1 cellular context compared by ENCODE assay signal in the genomic region with DNA sequence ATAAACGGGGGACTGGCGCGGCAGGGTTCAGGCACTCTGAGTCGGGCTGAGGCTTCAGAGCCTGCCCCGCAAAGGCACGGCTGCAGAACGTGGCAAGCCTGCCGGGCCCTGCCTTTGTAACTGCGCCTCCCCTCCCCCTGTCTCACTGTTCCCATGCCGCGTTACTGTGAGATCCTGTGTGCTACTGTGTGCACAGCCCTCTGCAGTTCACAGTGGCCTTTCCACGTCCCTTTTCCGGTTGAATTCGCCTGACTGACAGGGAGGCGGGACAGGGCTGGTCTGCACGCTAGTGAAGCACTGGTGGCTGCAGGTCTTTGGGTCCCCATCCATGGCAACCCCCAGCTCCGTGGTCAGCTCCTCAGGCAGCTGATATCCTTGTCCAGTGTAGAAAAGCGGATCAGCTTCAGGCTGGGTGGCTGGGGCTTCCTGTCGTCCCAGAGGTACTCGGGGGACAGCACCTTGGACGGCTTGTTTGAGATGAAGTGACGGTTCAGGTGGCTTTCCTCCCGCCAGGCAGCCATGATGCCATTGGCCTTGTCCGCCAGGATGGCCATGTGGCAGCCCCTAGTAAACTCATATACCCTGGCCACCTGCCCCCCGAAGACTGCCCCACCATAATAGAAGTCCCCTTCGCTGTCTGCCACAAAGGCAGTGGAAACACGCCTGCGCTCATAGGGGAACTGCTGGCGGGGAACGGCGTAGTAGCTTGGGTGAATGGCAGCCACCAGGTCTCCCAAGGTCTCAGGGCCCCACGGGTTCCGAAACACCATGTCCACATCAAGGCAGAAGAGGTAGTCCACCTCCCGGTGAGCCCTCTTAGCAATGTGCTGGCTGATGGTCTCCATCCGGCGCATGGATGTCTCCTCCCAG.
TF ChIP-seq lines count a peak whose summit lies in the region.

No MANE protein-coding gene starts in this region.

TF ChIP-seq in IMR-90, 13 proteins besides CTCF, POLR2A, EP300 and RAD21 (continued from another document):
- TF ChIP-seq, protein P1, sequence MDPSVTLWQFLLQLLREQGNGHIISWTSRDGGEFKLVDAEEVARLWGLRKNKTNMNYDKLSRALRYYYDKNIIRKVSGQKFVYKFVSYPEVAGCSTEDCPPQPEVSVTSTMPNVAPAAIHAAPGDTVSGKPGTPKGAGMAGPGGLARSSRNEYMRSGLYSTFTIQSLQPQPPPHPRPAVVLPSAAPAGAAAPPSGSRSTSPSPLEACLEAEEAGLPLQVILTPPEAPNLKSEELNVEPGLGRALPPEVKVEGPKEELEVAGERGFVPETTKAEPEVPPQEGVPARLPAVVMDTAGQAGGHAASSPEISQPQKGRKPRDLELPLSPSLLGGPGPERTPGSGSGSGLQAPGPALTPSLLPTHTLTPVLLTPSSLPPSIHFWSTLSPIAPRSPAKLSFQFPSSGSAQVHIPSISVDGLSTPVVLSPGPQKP (IDR thresholded peaks at IDR 0.05; ENCODE audit: borderline replicate concordance, low read depth, low read length) = no peak
- TF ChIP-seq RCOR1 (IDR thresholded peaks at IDR 0.05; ENCODE audit: insufficient replicate concordance, low read length) (no peak), MAFK (IDR thresholded peaks at IDR 0.05; ENCODE audit: low read depth, low read length) (no peak), NFE2L2 (IDR thresholded peaks at IDR 0.05; ENCODE audit: low read depth, low read length) (no peak), MAZ (IDR thresholded peaks at IDR 0.05; ENCODE audit: borderline replicate concordance, low read depth, low read length) (no peak), CEBPB (IDR thresholded peaks at IDR 0.05; ENCODE audit: low read depth, low read length) (no peak), USF2 (IDR thresholded peaks at IDR 0.05; ENCODE audit: low read depth, low read length) (no peak), BHLHE40 (IDR thresholded peaks at IDR 0.05; ENCODE audit: low read depth, low read length) (no peak), MXI1 (IDR thresholded peaks at IDR 0.05; ENCODE audit: borderline replicate concordance, low read depth, low read length) (no peak), RFX5 (IDR thresholded peaks at IDR 0.05; ENCODE audit: low read depth, low read length) (no peak)
